Comparison of ENCODE assay signal across 8 cellular contexts in genomic region chr2:39379643-39380524, GRCh38. TPM values are rescaled to one million over a fixed set of nuclear protein-coding genes. Genes with fewer than 3 reads are reported as not detected.
A peak's percentile ranks its signal among the peaks of the same experiment; 100 is the strongest.
DNase-seq lines count a peak whose midpoint lies in the region; ATAC-seq and TF ChIP-seq lines count a peak whose summit lies in the region.

No MANE protein-coding gene starts in this region.

- peaks cover 0 to 6% of the 10 kb centered on the region in 2 donors for H3K4me1 ChIP-seq in naive thymus-derived CD4-positive, alpha-beta T cell (ENCODE audit: control insufficient read depth in 2 of 2, insufficient read depth in 2 of 2, low read length in 2 of 2)
- peaks cover 4% of the 10 kb centered on the region for H3K4me1 ChIP-seq in mesendoderm (ENCODE audit: control insufficient read depth, low read depth, low read length)

- peaks cover 26% of the 10 kb centered on the region for H3K79me2 ChIP-seq in mesendoderm (ENCODE audit: control insufficient read depth, insufficient read depth, low read length)

- H2AK5ac ChIP-seq in mesendoderm (ENCODE audit: low read length): no peak overlapping the region

- H3K27ac ChIP-seq in naive thymus-derived CD4-positive, alpha-beta T cell (ENCODE audit: low read depth, low read length): no peak overlapping the region
- no peak overlapping the region for H3K27ac ChIP-seq in mesendoderm (ENCODE audit: low read depth, low read length)

- CTCF ChIA-PET in naive thymus-derived CD4-positive, alpha-beta T cell (lab: Charles Lee): interaction anchor here (0.6 kb wide), 1 partner anchor 53 kb away, joined by 3 read pairs; no protein-coding TSS in a partner anchor

- H3K9me3 ChIP-seq in naive thymus-derived CD4-positive, alpha-beta T cell (ENCODE audit: control insufficient read depth in 2 of 3, low read length in 3 of 3): no peaks in the 10 kb centered on the region

- no peak overlapping the region for H4K8ac ChIP-seq in mesendoderm (ENCODE audit: low read depth, low read length)

- H4K5ac ChIP-seq in mesendoderm (ENCODE audit: low read length): no peak overlapping the region

- intact Hi-C loops in naive thymus-derived CD4-positive, alpha-beta T cell (cut with micrococcal nuclease): loop anchor here (1.0 to 5.0 kb wide), 3 partner anchors 57 to 350 kb away; partner anchors contain the start of gene MAP4K3 (in 2 of the 2)

- H3K27me3 ChIP-seq in naive thymus-derived CD4-positive, alpha-beta T cell (ENCODE audit: control insufficient read depth in 2 of 2, insufficient read depth in 2 of 2, low read length in 2 of 2): no peaks in the 10 kb centered on the region
- H3K27me3 ChIP-seq in mesendoderm (ENCODE audit: insufficient read depth, low read length, poor library complexity): no peaks in the 10 kb centered on the region

- no peak overlapping the region for H3K4me2 ChIP-seq in mesendoderm (ENCODE audit: low read length)

- DNase-seq in DMS79 treated with DMSO at 0.1 percent for 48 hours (lab: John Stamatoyannopoulos, UW) (peak; percentile 22), DMS79 (lab: John Stamatoyannopoulos, UW) (no peak), KG1 (lab: John Stamatoyannopoulos, UW) (peak; percentile 40), RPMI8226 (peak; percentile 43), endothelial cell (ENCODE audit: low spot score) (peak; percentile 14), mesendoderm (no peak)
- DNase-seq in naive thymus-derived CD4-positive, alpha-beta T cell: peak in 5 of 9 donors; percentile 12 to 22 (median 18)

- H3K27me3 Mint-ChIP-seq in endothelial cell (ENCODE audit: unreplicated experiment): peaks cover 2% of the 10 kb centered on the region
- H3K27me3 Mint-ChIP-seq in naive thymus-derived CD4-positive, alpha-beta T cell: no peaks in the 10 kb centered on the region

- POLR2A ChIA-PET in naive thymus-derived CD4-positive, alpha-beta T cell (lab: Charles Lee): no interaction called here

- no peak overlapping the region for H3K9ac ChIP-seq in mesendoderm (ENCODE audit: low read length)

- H3K56ac ChIP-seq in mesendoderm (ENCODE audit: low read length): no peak overlapping the region

- H2BK5ac ChIP-seq in mesendoderm (ENCODE audit: low read length): no peak overlapping the region

- no peak overlapping the region for H3K4ac ChIP-seq in mesendoderm (ENCODE audit: low read depth, low read length)

- peak; percentile 73 for ATAC-seq in GM21825 (IDR thresholded peaks at IDR 0.05; ENCODE audit: unreplicated experiment)
- peak; percentile 72 for ATAC-seq in naive thymus-derived CD4-positive, alpha-beta T cell

- no peak overlapping the region for H3K4me3 Mint-ChIP-seq in endothelial cell (ENCODE audit: unreplicated experiment)
- no peak overlapping the region for H3K4me3 Mint-ChIP-seq in naive thymus-derived CD4-positive, alpha-beta T cell

- H3K27ac Mint-ChIP-seq in endothelial cell (ENCODE audit: unreplicated experiment): peak overlapping the region; percentile 55
- H3K27ac Mint-ChIP-seq in naive thymus-derived CD4-positive, alpha-beta T cell: no peak overlapping the region

- H3K36me3 ChIP-seq in naive thymus-derived CD4-positive, alpha-beta T cell (ENCODE audit: control insufficient read depth in 2 of 3, insufficient read depth in 3 of 3, low read length in 3 of 3): no peaks in the 10 kb centered on the region
- no peaks in the 10 kb centered on the region for H3K36me3 ChIP-seq in mesendoderm (ENCODE audit: control insufficient read depth, insufficient read depth, low read length)

- no peak overlapping the region for H3K4me3 ChIP-seq in naive thymus-derived CD4-positive, alpha-beta T cell (ENCODE audit: low read length)
- H3K4me3 ChIP-seq in mesendoderm (ENCODE audit: low read length): no peak overlapping the region

- peaks cover 32% of the 10 kb centered on the region for H3K4me1 Mint-ChIP-seq in endothelial cell (ENCODE audit: unreplicated experiment)
- peaks cover 7 to 36% (median 25%) of the 10 kb centered on the region in 7 donors for H3K4me1 Mint-ChIP-seq in naive thymus-derived CD4-positive, alpha-beta T cell

- no peak overlapping the region for H2BK120ac ChIP-seq in mesendoderm (ENCODE audit: low read depth, low read length)

- no peaks in the 10 kb centered on the region for H3K9me3 Mint-ChIP-seq in endothelial cell (ENCODE audit: unreplicated experiment)
- H3K9me3 Mint-ChIP-seq in naive thymus-derived CD4-positive, alpha-beta T cell: peaks cover 0 to 7% (median 0%) of the 10 kb centered on the region in 11 donors

- H3K36me3 Mint-ChIP-seq in endothelial cell (ENCODE audit: low read depth, unreplicated experiment): peaks cover 13% of the 10 kb centered on the region
- H3K36me3 Mint-ChIP-seq in naive thymus-derived CD4-positive, alpha-beta T cell: peaks cover 7 to 28% (median 17%) of the 10 kb centered on the region in 5 donors

- peaks cover 11% of the 10 kb centered on the region for H3K79me1 ChIP-seq in mesendoderm (ENCODE audit: low read length)

- H3K18ac ChIP-seq in mesendoderm (ENCODE audit: low read length): no peak overlapping the region

- H2BK15ac ChIP-seq in mesendoderm (replicated peaks; ENCODE audit: low read depth): no peak overlapping the region

- TF ChIP-seq CTCF in endothelial cell (IDR thresholded peaks at IDR 0.05; ENCODE audit: unreplicated experiment): peak; percentile 45

- H3K23ac ChIP-seq in mesendoderm (ENCODE audit: low read length): no peak overlapping the region

RNA-seq across cellular contexts. Expression of gene MAP4K3, which starts 57.2 kb away (rescaled TPM):
- 51.1 TPM for total RNA-seq in endothelial cell (ENCODE audit: unreplicated experiment)
- 10 to 100 TPM; 14.4 to 32.2 (median 19.9) TPM for total RNA-seq in naive thymus-derived CD4-positive, alpha-beta T cell
- polyA plus RNA-seq in naive thymus-derived CD4-positive, alpha-beta T cell: 1 to 10 TPM; 2.9 to 3.2 TPM
- polyA plus RNA-seq in mesendoderm (2013, experiment 1 of 2): 24.1 TPM
- polyA plus RNA-seq in mesendoderm (2013, experiment 2 of 2): 25.5 TPM

Comparison
In these comparisons a context has a peak if more than half of its experiments do, and no peak if none do; other contexts are left out.
1. DNase-seq: peak in DMS79 treated with DMSO at 0.1 percent for 48 hours (single experiment), KG1 (single experiment), RPMI8226 (single experiment), endothelial cell (single experiment) and naive thymus-derived CD4-positive, alpha-beta T cell (5 of 9); none in DMS79 (single experiment) and mesendoderm (single experiment).